Comparison of ENCODE assay signal across 15 cellular contexts in genomic region chr10:132406750-132407149, GRCh38. TPM values are rescaled to one million over a fixed set of nuclear protein-coding genes. Genes with fewer than 3 reads are reported as not detected.
DNase-seq lines count a peak whose midpoint lies in the region; ATAC-seq and TF ChIP-seq lines count a peak whose summit lies in the region.
"Had no signal": no experiment of that assay in that cellular context is flagged by ENCODE, and none has a peak within 500 bp of the region (broad histone marks: within the 10 kb centered on the region; RNA-seq: fewer than 3 reads in every experiment).

No MANE protein-coding gene starts in this region.

- peaks cover 15% of the 10 kb centered on the region for H3K36me3 ChIP-seq in A673 (ENCODE audit: insufficient read depth, low read length, poor library complexity, severe bottlenecking)
- peaks cover 0 to 24% (median 0%) of the 10 kb centered on the region in 3 donors for H3K36me3 ChIP-seq in Peyer's patch
- H3K36me3 ChIP-seq in prostate gland: no peaks in the 10 kb centered on the region
- H3K36me3 ChIP-seq in psoas muscle (ENCODE audit: insufficient read depth in 1 of 2, low read depth in 1 of 2): peaks cover 0 to 18% of the 10 kb centered on the region in 2 donors

- TF ChIP-seq CTCF in A673 (conservative IDR thresholded peaks at IDR 0.05; ENCODE audit: low read depth, low read length) (no peak), Peyer's patch (IDR thresholded peaks at IDR 0.05) (no peak), prostate gland (IDR thresholded peaks at IDR 0.05) (no peak), psoas muscle (IDR thresholded peaks at IDR 0.05) (no peak)

- H3K4me1 ChIP-seq in A673 (ENCODE audit: insufficient read depth, low read length, poor library complexity, severe bottlenecking) (peaks cover 18% of the 10 kb centered on the region), Peyer's patch (peaks cover 12 to 48% (median 17%) of the 10 kb centered on the region in 4 donors), prostate gland (replicated peaks) (peaks cover 47% of the 10 kb centered on the region), psoas muscle (peaks cover 25% of the 10 kb centered on the region)

- H3K4me3 ChIP-seq in A673 (ENCODE audit: low read depth, low read length, poor library complexity, severe bottlenecking) (no peak overlapping the region), Peyer's patch (no peak overlapping the region), prostate gland (no peak overlapping the region), psoas muscle (no peak overlapping the region)

- H3K27ac ChIP-seq in A673 (ENCODE audit: low read depth, low read length, poor library complexity, severe bottlenecking): peak overlapping the region; percentile 68
- H3K27ac ChIP-seq in Peyer's patch: peak overlapping the region in 3 of 4 donors; percentile 85 to 91 (median 86)
- peak overlapping the region; percentile 38 for H3K27ac ChIP-seq in layer of hippocampus (ENCODE audit: low read depth, low read length)
- peak overlapping the region; percentile 95 to 98 for H3K27ac ChIP-seq in prostate gland
- no peak overlapping the region for H3K27ac ChIP-seq in psoas muscle

- TF ChIP-seq POLR2A in Peyer's patch (IDR thresholded peaks at IDR 0.05) (no peak), prostate gland (IDR thresholded peaks at IDR 0.05) (no peak)

- H3K9me3 ChIP-seq in A673 (ENCODE audit: low read depth, low read length, poor library complexity, severe bottlenecking) (no peaks in the 10 kb centered on the region), Peyer's patch (no peaks in the 10 kb centered on the region), prostate gland (no peaks in the 10 kb centered on the region), psoas muscle (no peaks in the 10 kb centered on the region)

- DNase-seq in A673 (ENCODE audit: low spot score): no peak
- DNase-seq in Peyer's patch: no peak
- DNase-seq in prostate gland (ENCODE audit: low spot score): no peak
- DNase-seq in psoas muscle: no peak
- no peak for DNase-seq in cerebellum (ENCODE audit: low spot score)
- DNase-seq: activated T-cell treated with anti-CD3 and anti-CD28 coated beads, Interleukin-2, amount 50 U/mL, for 48 hours; cortex of kidney; NCI-H1694; NCI-H524 treated with DMSO at 0.1 percent for 48 hours; RPMI8226; stimulated activated CD4-positive, alpha-beta T cell treated with anti-CD3 and anti-CD28 coated beads, Interleukin-4, amount 100 ng/mL, for 1 hour; T1000 had no signal

- WGBS in prostate gland: 90% methylated on average over 16 of the region's 16 CpGs
- WGBS in psoas muscle, 3 donors: 96 to 97% (median 97%) methylated on average over 16 of the region's 16 CpGs

- ATAC-seq in HG03108 (IDR thresholded peaks at IDR 0.05; ENCODE audit: unreplicated experiment) (no peak), esophagus mucosa (no peak), psoas muscle (no peak)

- BruUV-seq in A673 (replicated peaks; lab: Mats Ljungman, UMichigan): no TSS peak

- H3K27me3 ChIP-seq in A673 (replicated peaks; ENCODE audit: insufficient read depth, low read depth, low read length, poor library complexity): no peaks in the 10 kb centered on the region
- H3K27me3 ChIP-seq in Peyer's patch: no peaks in the 10 kb centered on the region
- no peaks in the 10 kb centered on the region for H3K27me3 ChIP-seq in layer of hippocampus (ENCODE audit: control insufficient read depth, insufficient read depth, low read length)
- H3K27me3 ChIP-seq in prostate gland (replicated peaks; ENCODE audit: insufficient read depth): no peaks in the 10 kb centered on the region
- no peaks in the 10 kb centered on the region for H3K27me3 ChIP-seq in psoas muscle (ENCODE audit: insufficient read depth in 3 of 3, low read length in 2 of 3)

- POLR2A ChIA-PET in A673 (lab: Charles Lee; ENCODE audit: low non-redundant PET): no interaction called here

- CTCF ChIA-PET in A673 (lab: Charles Lee): no interaction called here

- intact Hi-C loops in A673 (cut with micrococcal nuclease; ENCODE audit: unreplicated experiment): no loop called here
- intact Hi-C loops in prostate gland (cut with DNase I): no loop called here
- intact Hi-C loops in psoas muscle (cut with DNase I): no loop called here

RNA-seq across cellular contexts. Expression of gene PWWP2B, which starts 9.8 kb away (rescaled TPM):
- 18.6 and 21.2 TPM in 2 replicates for total RNA-seq in A673 (2021)
- 10 to 100 TPM; 11.4 to 19.2 (median 15.1) TPM for total RNA-seq in Peyer's patch
- 10 to 100 TPM; 27.5 to 36.6 TPM for total RNA-seq in prostate gland
- total RNA-seq in esophagus mucosa: 14.6 TPM
- 10 to 100 TPM; 14.5 to 25.0 (median 21.9) TPM for total RNA-seq in psoas muscle
- polyA plus RNA-seq in psoas muscle: 10 to 100 TPM; 18.6 to 35.2 (median 23.4) TPM
- total RNA-seq in cerebellum: 4.7 TPM
